Comparison of ENCODE assay signal across 27 cellular contexts in genomic region chr19:1225451-1226226, GRCh38. TPM values are rescaled to one million over a fixed set of nuclear protein-coding genes. Genes with fewer than 3 reads are reported as not detected.
DNase-seq lines count a peak whose midpoint lies in the region; ATAC-seq and TF ChIP-seq lines count a peak whose summit lies in the region.
"Had no signal": no experiment of that assay in that cellular context is flagged by ENCODE, and none has a peak within 500 bp of the region (broad histone marks: within the 10 kb centered on the region; RNA-seq: fewer than 3 reads in every experiment).

No MANE protein-coding gene starts in this region.

- no peaks in the 10 kb centered on the region for H3K27me3 Mint-ChIP-seq in activated CD4-positive, alpha-beta T cell treated with anti-CD3 and anti-CD28 coated beads, Interleukin-2, amount 10 ng/mL, durations not matched to agents 7 days and 5 days
- H3K27me3 Mint-ChIP-seq in osteocyte (ENCODE audit: unreplicated experiment), result no peaks in the 10 kb centered on the region
- H3K27me3 Mint-ChIP-seq: CD4-positive, alpha-beta memory T cell; IgD-negative memory B cell had no signal

- H3K27ac ChIP-seq in RWPE1 (peak overlapping the region; percentile 98), dorsolateral prefrontal cortex (peak overlapping the region in 44 of 59 donors; percentile 4 to 81 (median 50)), OCI-LY7 (ENCODE audit: low read depth, low read length, poor library complexity, severe bottlenecking) (no peak overlapping the region)
- H3K27ac ChIP-seq: SK-N-MC had no signal

- CTCF ChIA-PET in activated CD4-positive, alpha-beta T cell treated with anti-CD3 and anti-CD28 coated beads, Interleukin-2, amount 10 ng/mL, durations not matched to agents 7 days and 5 days (lab: Charles Lee), result interaction anchor here (1.0 to 1.3 kb wide), 4 partner anchors 8 to 456 kb away, joined by 3 to 4 read pairs (median 3); no protein-coding TSS in a partner anchor
- CTCF ChIA-PET in RWPE1 (lab: Yijun Ruan, JAX) (interaction anchor here (0.6 kb wide), 1 partner anchor 23 kb away, joined by 3 read pairs; no protein-coding TSS in a partner anchor), OCI-LY7 (lab: Charles Lee; ENCODE audit: unreplicated experiment) (no interaction called here)

- no peaks in the 10 kb centered on the region for H3K9me2 ChIP-seq in OCI-LY7 (ENCODE audit: insufficient read depth, low read length)

- POLR2A ChIA-PET in activated CD4-positive, alpha-beta T cell treated with anti-CD3 and anti-CD28 coated beads, Interleukin-2, amount 10 ng/mL, durations not matched to agents 7 days and 5 days (lab: Charles Lee), result no interaction called here
- POLR2A ChIA-PET in RWPE1 (lab: Yijun Ruan, JAX; ENCODE audit: low non-redundant PET), result no interaction called here
- POLR2A ChIA-PET in OCI-LY7 (lab: Charles Lee), result no interaction called here

- no peaks in the 10 kb centered on the region for H3K4me1 ChIP-seq in OCI-LY7 (ENCODE audit: insufficient read depth, low read length, poor library complexity, severe bottlenecking)
- H3K4me1 ChIP-seq: Caco-2 had no signal

- no peak overlapping the region for H3K4me2 ChIP-seq in OCI-LY7 (ENCODE audit: low read length)

- H4K20me1 ChIP-seq in OCI-LY7 (ENCODE audit: insufficient read depth, low read length), result no peaks in the 10 kb centered on the region

- peaks cover 52% of the 10 kb centered on the region for H3K36me3 ChIP-seq in OCI-LY7 (ENCODE audit: insufficient read depth, low read length)

- no peak for DNase-seq in activated CD4-positive, alpha-beta T cell treated with anti-CD3 and anti-CD28 coated beads, Interleukin-2, amount 10 ng/mL, durations not matched to agents 7 days and 5 days
- DNase-seq in activated CD4-positive, alpha-beta T cell treated with anti-CD3 and anti-CD28 coated beads for 48 hours, result no peak
- no peak for DNase-seq in RWPE1 (ENCODE audit: low spot score)
- DNase-seq in dorsolateral prefrontal cortex, result no peak
- no peak for DNase-seq in osteocyte (ENCODE audit: extremely low spot score, unreplicated experiment)
- no peak for DNase-seq in OCI-LY7 (ENCODE audit: low spot score)
- DNase-seq: AML-193; Caco-2; CD4-positive, alpha-beta memory T cell; DMS 273 treated with DMSO at 0.1 percent for 48 hours; DMS79; GF-D8; HCEC 1CT; NCI-H1048; NCI-H1417; NCI-H1694; NCI-H2029 treated with DMSO at 0.1 percent for 48 hours; NCI-H446 treated with DMSO at 0.1 percent for 48 hours; NCI-H526; NCI-H82; SIG-M5 had no signal

- peak overlapping the region; percentile 31 for H3K27ac Mint-ChIP-seq in activated CD4-positive, alpha-beta T cell treated with anti-CD3 and anti-CD28 coated beads, Interleukin-2, amount 10 ng/mL, durations not matched to agents 7 days and 5 days
- peak overlapping the region; percentile 18 for H3K27ac Mint-ChIP-seq in osteocyte (ENCODE audit: unreplicated experiment)
- H3K27ac Mint-ChIP-seq: CD4-positive, alpha-beta memory T cell; IgD-negative memory B cell had no signal

- no peak overlapping the region for H2AFZ ChIP-seq in OCI-LY7 (ENCODE audit: low read length)

- no peaks in the 10 kb centered on the region for H3K9me3 ChIP-seq in OCI-LY7 (ENCODE audit: low read length)
- H3K9me3 ChIP-seq: BLaER1 treated with 17β-estradiol and CSF1 and Interleukin-3, amounts not matched to agents 10 nM and 100 nM; Caco-2 had no signal

- no peaks in the 10 kb centered on the region for H3K4me1 Mint-ChIP-seq in activated CD4-positive, alpha-beta T cell treated with anti-CD3 and anti-CD28 coated beads, Interleukin-2, amount 10 ng/mL, durations not matched to agents 7 days and 5 days
- peaks cover 3% of the 10 kb centered on the region for H3K4me1 Mint-ChIP-seq in osteocyte (ENCODE audit: unreplicated experiment)
- H3K4me1 Mint-ChIP-seq: CD4-positive, alpha-beta memory T cell had no signal

- intact Hi-C loops in dorsolateral prefrontal cortex (cut with DNase I), result no loop called here
- intact Hi-C loops in OCI-LY7 (cut with micrococcal nuclease; ENCODE audit: unreplicated experiment), result no loop called here

- H3K4me3 ChIP-seq in dorsolateral prefrontal cortex (no peak overlapping the region), OCI-LY7 (ENCODE audit: low read depth, low read length, poor library complexity, severe bottlenecking) (no peak overlapping the region)
- H3K4me3 ChIP-seq: BLaER1 treated with 17β-estradiol and CSF1 and Interleukin-3, amounts not matched to agents 10 nM and 100 nM; SK-N-MC had no signal

- TF ChIP-seq CTCF in RWPE1 (conservative IDR thresholded peaks at IDR 0.05; ENCODE audit: low read depth) (no peak), dorsolateral prefrontal cortex (IDR thresholded peaks at IDR 0.05 in 54 of 56, conservative IDR thresholded peaks at IDR 0.05 in 2 of 56; ENCODE audit: low read depth in 1 of 56, partially characterized antibody in 56 of 56) (no peak), osteocyte (IDR thresholded peaks at IDR 0.05) (no peak), OCI-LY7 (conservative IDR thresholded peaks at IDR 0.05; ENCODE audit: low read length) (no peak)

- no peaks in the 10 kb centered on the region for H3K27me3 ChIP-seq in dorsolateral prefrontal cortex
- H3K27me3 ChIP-seq: BLaER1 treated with 17β-estradiol and CSF1 and Interleukin-3, amounts not matched to agents 10 nM and 100 nM had no signal

- peaks cover 3% of the 10 kb centered on the region for H3K36me3 Mint-ChIP-seq in activated CD4-positive, alpha-beta T cell treated with anti-CD3 and anti-CD28 coated beads, Interleukin-2, amount 10 ng/mL, durations not matched to agents 7 days and 5 days (ENCODE audit: low read depth)
- H3K36me3 Mint-ChIP-seq in osteocyte (ENCODE audit: unreplicated experiment), result peaks cover 2% of the 10 kb centered on the region
- H3K36me3 Mint-ChIP-seq: IgD-negative memory B cell had no signal

- H3K79me2 ChIP-seq in OCI-LY7 (ENCODE audit: insufficient read depth, low read depth, low read length), result no peaks in the 10 kb centered on the region

- H3K4me3 Mint-ChIP-seq in activated CD4-positive, alpha-beta T cell treated with anti-CD3 and anti-CD28 coated beads, Interleukin-2, amount 10 ng/mL, durations not matched to agents 7 days and 5 days, result no peak overlapping the region
- H3K4me3 Mint-ChIP-seq in osteocyte (ENCODE audit: unreplicated experiment), result no peak overlapping the region
- H3K4me3 Mint-ChIP-seq: CD4-positive, alpha-beta memory T cell; IgD-negative memory B cell had no signal

- ATAC-seq in GM19455 (IDR thresholded peaks at IDR 0.05; ENCODE audit: unreplicated experiment) (no peak), HG03432 (IDR thresholded peaks at IDR 0.05; ENCODE audit: unreplicated experiment) (no peak)
- ATAC-seq: Panc1 had no signal

- H3K9me3 Mint-ChIP-seq in activated CD4-positive, alpha-beta T cell treated with anti-CD3 and anti-CD28 coated beads, Interleukin-2, amount 10 ng/mL, durations not matched to agents 7 days and 5 days, result no peaks in the 10 kb centered on the region
- no peaks in the 10 kb centered on the region for H3K9me3 Mint-ChIP-seq in osteocyte (ENCODE audit: unreplicated experiment)
- H3K9me3 Mint-ChIP-seq: CD4-positive, alpha-beta memory T cell; IgD-negative memory B cell had no signal

- BruUV-seq in OCI-LY7 (replicated peaks; lab: Mats Ljungman, UMichigan), result no TSS peak

RNA-seq across cellular contexts. Expression of gene CBARP, which starts 12.2 kb away (rescaled TPM):
- not detected for total RNA-seq in activated CD4-positive, alpha-beta T cell treated with anti-CD3 and anti-CD28 coated beads, Interleukin-2, amount 10 ng/mL, durations not matched to agents 7 days and 5 days
- total RNA-seq in dorsolateral prefrontal cortex (10 to 100 TPM in 119 of 120 experiments, 1 to 10 TPM in 1; 9.5 to 47.7 (median 25.8) TPM), osteocyte (6.9 and 7.0 TPM in 2 replicates), OCI-LY7 (2022) (0.13 and 0.18 TPM in 2 replicates)
- total RNA-seq in OCI-LY7 (2014; rRNA removed; shearing (Covaris generic)), result 0.09 and 0.33 TPM in 2 replicates
- total RNA-seq: CD4-positive, alpha-beta memory T cell had no signal

RNA-seq across cellular contexts. Expression of gene ATP5F1D, which starts 15.9 kb away (rescaled TPM):
- total RNA-seq in activated CD4-positive, alpha-beta T cell treated with anti-CD3 and anti-CD28 coated beads, Interleukin-2, amount 10 ng/mL, durations not matched to agents 7 days and 5 days, result 100 to 1,000 TPM; 151 to 166 TPM
- total RNA-seq in dorsolateral prefrontal cortex (100 to 1,000 TPM; 170 to 316 (median 242) TPM), osteocyte (167 and 172 TPM in 2 replicates), OCI-LY7 (2022) (207 and 266 TPM in 2 replicates)
- total RNA-seq in OCI-LY7 (2014; rRNA removed; shearing (Covaris generic)), result 51.8 and 82.1 TPM in 2 replicates

RNA-seq across cellular contexts. Expression of gene STK11, which starts 20.1 kb away (rescaled TPM):
- 10 to 100 TPM; 71.7 to 82.0 TPM for total RNA-seq in activated CD4-positive, alpha-beta T cell treated with anti-CD3 and anti-CD28 coated beads, Interleukin-2, amount 10 ng/mL, durations not matched to agents 7 days and 5 days
- total RNA-seq in dorsolateral prefrontal cortex, result 10 to 100 TPM; 40.6 to 90.6 (median 56.3) TPM
- 60.8 and 61.3 TPM in 2 replicates for total RNA-seq in osteocyte
- 68.7 and 78.4 TPM in 2 replicates for total RNA-seq in OCI-LY7 (2014; rRNA removed; shearing (Covaris generic))
- total RNA-seq in OCI-LY7 (2022), result 76.5 and 82.2 TPM in 2 replicates

RNA-seq across cellular contexts. Expression of gene MIDN, which starts 22.7 kb away (rescaled TPM):
- 10 to 100 TPM; 58.0 to 65.7 TPM for total RNA-seq in activated CD4-positive, alpha-beta T cell treated with anti-CD3 and anti-CD28 coated beads, Interleukin-2, amount 10 ng/mL, durations not matched to agents 7 days and 5 days
- 100 to 1,000 TPM in 4 of 120 experiments, 10 to 100 TPM in 116; 19.9 to 116 (median 36.5) TPM for total RNA-seq in dorsolateral prefrontal cortex
- total RNA-seq in osteocyte, result 98.1 and 103 TPM in 2 replicates
- total RNA-seq in OCI-LY7 (2014; rRNA removed; shearing (Covaris generic)), result 11.7 and 20.3 TPM in 2 replicates
- 70.9 and 75.8 TPM in 2 replicates for total RNA-seq in OCI-LY7 (2022)

RNA-seq across cellular contexts. Expression of gene CIRBP, which starts 43.5 kb away (rescaled TPM):
- 100 to 1,000 TPM; 169 to 224 TPM for total RNA-seq in activated CD4-positive, alpha-beta T cell treated with anti-CD3 and anti-CD28 coated beads, Interleukin-2, amount 10 ng/mL, durations not matched to agents 7 days and 5 days
- total RNA-seq in dorsolateral prefrontal cortex (100 to 1,000 TPM; 215 to 736 (median 434) TPM), osteocyte (401 and 408 TPM in 2 replicates), OCI-LY7 (2022) (309 and 321 TPM in 2 replicates)
- total RNA-seq in OCI-LY7 (2014; rRNA removed; shearing (Covaris generic)), result 278 and 287 TPM in 2 replicates
